ENCODE assay signal across 8 cellular contexts in the genomic region with DNA sequence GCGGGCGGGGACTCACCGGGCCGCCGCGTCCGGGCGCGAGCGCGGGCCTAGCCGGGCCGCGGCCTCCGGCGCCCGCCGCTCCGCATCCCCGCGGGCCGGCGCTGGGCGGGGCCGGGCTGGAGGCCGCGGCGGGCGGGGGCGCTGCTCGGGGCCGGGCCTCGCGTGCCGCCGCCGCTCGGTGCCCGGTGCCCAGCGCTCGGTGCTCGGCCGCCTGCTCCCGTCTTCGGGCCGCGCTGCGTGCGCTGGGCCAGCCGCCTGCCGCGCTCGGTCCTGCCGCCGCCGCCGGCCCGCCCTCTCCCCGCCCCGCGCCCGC. TPM values are rescaled to one million over a fixed set of nuclear protein-coding genes. Genes with fewer than 3 reads are reported as not detected.
DNase-seq lines count a peak whose midpoint lies in the region; ATAC-seq, FAIRE-seq and TF ChIP-seq lines count a peak whose summit lies in the region.

A gene (minus strand): TSS at position 281 of the 313 bp plus-strand sequence. CDS start 3,105 bp downstream, outside the sequence.

- peaks cover 11% of the 10 kb centered on the region for H3K27me3 Mint-ChIP-seq in mesothelial cell of epicardium (ENCODE audit: low read depth)

- FAIRE-seq in urothelium cell line (lab: Jason Lieb, UNC), result no peak

- no peak for TF ChIP-seq CTCF in mesothelial cell of epicardium (IDR thresholded peaks at IDR 0.05; ENCODE audit: unreplicated experiment)
- no peak for TF ChIP-seq CTCF in GM10248 (IDR thresholded peaks at IDR 0.05; ENCODE audit: control extremely low read depth, extremely low read depth, low read depth, missing control alignments)

- H3K4me3 Mint-ChIP-seq in mesothelial cell of epicardium, result peak within 1 kb of the TSS; percentile 86

- ATAC-seq in GM19351 (IDR thresholded peaks at IDR 0.05; ENCODE audit: unreplicated experiment), result peak; percentile 27

- H3K36me3 Mint-ChIP-seq in mesothelial cell of epicardium, result no peaks in the 10 kb centered on the region

- DNase-seq in M059J (ENCODE audit: low read depth), result no peak
- no peak for DNase-seq in dermis blood vessel endothelial cell
- no peak for DNase-seq in mesothelial cell of epicardium (ENCODE audit: low spot score in 2 of 2, unreplicated experiment in 2 of 2)
- DNase-seq in urothelium cell line (ENCODE audit: low spot score), result peak; percentile 27
- DNase-seq in NAMALWA (ENCODE audit: low spot score), result no peak
- DNase-seq in NCI-H1436 treated with DMSO at 0.1 percent for 48 hours (lab: John Stamatoyannopoulos, UW), result no peak
- no peak for DNase-seq in GM10248 (ENCODE audit: extremely low spot score)

- H3K4me1 Mint-ChIP-seq in mesothelial cell of epicardium, result peaks cover 41% of the 10 kb centered on the region

- POLR2A ChIA-PET in GM10248 (lab: Yijun Ruan, JAX), result no interaction called here

- CTCF ChIA-PET in GM10248 (lab: Yijun Ruan, JAX), result no interaction called here

- peak within 1 kb of the TSS; percentile 90 for H3K27ac Mint-ChIP-seq in mesothelial cell of epicardium

- no peaks in the 10 kb centered on the region for H3K9me3 Mint-ChIP-seq in mesothelial cell of epicardium

RNA-seq across cellular contexts. Expression of the gene that starts here (rescaled TPM):
- total RNA-seq in M059J (2014; rRNA removed; shearing (Covaris generic)), result 81.6 and 134 TPM in 2 replicates
- total RNA-seq in dermis blood vessel endothelial cell, result 163 and 236 TPM in 2 replicates
- total RNA-seq in mesothelial cell of epicardium, result 116 to 122 TPM (median 117 TPM) in 3 replicates
